ENCODE assay signal across 1 cellular context in the genomic region with DNA sequence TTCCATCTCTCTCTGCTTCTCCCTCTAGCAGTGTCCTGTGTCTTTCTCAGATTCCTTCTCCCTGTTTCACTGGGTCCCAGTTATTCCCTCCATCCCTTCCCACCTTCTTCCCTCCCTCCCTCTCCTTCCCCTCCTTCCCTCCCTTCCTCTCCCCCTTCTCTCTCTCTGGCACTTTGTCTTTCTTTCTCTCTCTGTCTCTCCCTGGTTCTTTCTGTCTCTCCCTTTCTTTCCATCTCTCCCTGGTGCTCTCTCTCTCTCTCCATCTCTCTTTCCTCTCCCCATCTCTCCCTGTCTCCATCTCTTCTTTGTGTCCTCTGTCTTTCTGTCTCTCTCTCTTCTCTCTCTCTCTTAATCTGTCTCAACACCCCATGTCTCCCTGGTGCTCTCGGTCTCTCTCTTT.
A peak's percentile ranks its signal among the peaks of the same experiment; 100 is the strongest.
TF ChIP-seq lines count a peak whose summit lies in the region.

No MANE protein-coding gene starts in this region.

TF ChIP-seq in HEK293, 187 proteins besides CTCF, POLR2A, EP300 and RAD21 (continued from another document):
- TF ChIP-seq, protein P1, sequence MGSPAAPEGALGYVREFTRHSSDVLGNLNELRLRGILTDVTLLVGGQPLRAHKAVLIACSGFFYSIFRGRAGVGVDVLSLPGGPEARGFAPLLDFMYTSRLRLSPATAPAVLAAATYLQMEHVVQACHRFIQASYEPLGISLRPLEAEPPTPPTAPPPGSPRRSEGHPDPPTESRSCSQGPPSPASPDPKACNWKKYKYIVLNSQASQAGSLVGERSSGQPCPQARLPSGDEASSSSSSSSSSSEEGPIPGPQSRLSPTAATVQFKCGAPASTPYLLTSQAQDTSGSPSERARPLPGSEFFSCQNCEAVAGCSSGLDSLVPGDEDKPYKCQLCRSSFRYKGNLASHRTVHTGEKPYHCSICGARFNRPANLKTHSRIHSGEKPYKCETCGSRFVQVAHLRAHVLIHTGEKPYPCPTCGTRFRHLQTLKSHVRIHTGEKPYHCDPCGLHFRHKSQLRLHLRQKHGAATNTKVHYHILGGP (tag by site-specific recombination; IDR thresholded peaks at IDR 0.05): peak; percentile 9; the same call in 1 of the 2 replicates
- TF ChIP-seq ZNF433 (tag by site-specific recombination; IDR thresholded peaks at IDR 0.05; ENCODE audit: low read depth): no peak
- TF ChIP-seq ZNF404 (tag by site-specific recombination; IDR thresholded peaks at IDR 0.05): 0 out of 2 replicates have a peak, but pooled peaks have one; percentile 9
- TF ChIP-seq, protein P2, sequence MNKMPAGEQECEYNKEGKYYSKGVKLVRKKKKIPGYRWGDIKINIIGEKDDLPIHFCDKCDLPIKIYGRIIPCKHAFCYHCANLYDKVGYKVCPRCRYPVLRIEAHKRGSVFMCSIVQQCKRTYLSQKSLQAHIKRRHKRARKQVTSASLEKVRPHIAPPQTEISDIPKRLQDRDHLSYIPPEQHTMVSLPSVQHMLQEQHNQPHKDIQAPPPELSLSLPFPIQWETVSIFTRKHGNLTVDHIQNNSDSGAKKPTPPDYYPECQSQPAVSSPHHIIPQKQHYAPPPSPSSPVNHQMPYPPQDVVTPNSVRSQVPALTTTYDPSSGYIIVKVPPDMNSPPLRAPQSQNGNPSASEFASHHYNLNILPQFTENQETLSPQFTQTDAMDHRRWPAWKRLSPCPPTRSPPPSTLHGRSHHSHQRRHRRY (tag by site-specific recombination; IDR thresholded peaks at IDR 0.05): 0 out of 2 replicates have a peak, but pooled peaks have one; percentile 52
- TF ChIP-seq PRDM1 (tag by site-specific recombination; IDR thresholded peaks at IDR 0.05): 0 out of 2 replicates have a peak, but pooled peaks have one; percentile 26
- TF ChIP-seq ZNF768 (tag by site-specific recombination; IDR thresholded peaks at IDR 0.05): no peak
- TF ChIP-seq ZNF175 (tag by site-specific recombination; IDR thresholded peaks at IDR 0.05): 0 out of 2 replicates have a peak, but pooled peaks have one; percentile 81
- TF ChIP-seq ZNF112 (tag by site-specific recombination; IDR thresholded peaks at IDR 0.05): 0 out of 2 replicates have a peak, but pooled peaks have one; percentile 6
- TF ChIP-seq ZNF248 (tag by site-specific recombination; IDR thresholded peaks at IDR 0.05): 0 out of 2 replicates have a peak, but pooled peaks have one; percentile 11
- TF ChIP-seq, protein P3, sequence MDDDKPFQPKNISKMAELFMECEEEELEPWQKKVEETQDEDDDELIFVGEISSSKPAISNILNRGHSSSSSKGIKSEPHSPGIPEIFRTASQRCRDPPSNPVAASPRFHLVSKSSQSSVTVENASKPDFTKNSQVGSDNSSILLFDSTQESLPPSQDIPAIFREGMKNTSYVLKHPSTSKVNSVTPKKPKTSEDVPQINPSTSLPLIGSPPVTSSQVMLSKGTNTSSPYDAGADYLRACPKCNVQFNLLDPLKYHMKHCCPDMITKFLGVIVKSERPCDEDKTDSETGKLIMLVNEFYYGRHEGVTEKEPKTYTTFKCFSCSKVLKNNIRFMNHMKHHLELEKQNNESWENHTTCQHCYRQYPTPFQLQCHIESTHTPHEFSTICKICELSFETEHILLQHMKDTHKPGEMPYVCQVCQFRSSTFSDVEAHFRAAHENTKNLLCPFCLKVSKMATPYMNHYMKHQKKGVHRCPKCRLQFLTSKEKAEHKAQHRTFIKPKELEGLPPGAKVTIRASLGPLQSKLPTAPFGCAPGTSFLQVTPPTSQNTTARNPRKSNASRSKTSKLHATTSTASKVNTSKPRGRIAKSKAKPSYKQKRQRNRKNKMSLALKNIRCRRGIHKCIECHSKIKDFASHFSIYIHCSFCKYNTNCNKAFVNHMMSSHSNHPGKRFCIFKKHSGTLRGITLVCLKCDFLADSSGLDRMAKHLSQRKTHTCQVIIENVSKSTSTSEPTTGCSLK (tag by site-specific recombination; IDR thresholded peaks at IDR 0.05): 0 out of 2 replicates have a peak, but pooled peaks have one; percentile 46
- TF ChIP-seq, protein P4, sequence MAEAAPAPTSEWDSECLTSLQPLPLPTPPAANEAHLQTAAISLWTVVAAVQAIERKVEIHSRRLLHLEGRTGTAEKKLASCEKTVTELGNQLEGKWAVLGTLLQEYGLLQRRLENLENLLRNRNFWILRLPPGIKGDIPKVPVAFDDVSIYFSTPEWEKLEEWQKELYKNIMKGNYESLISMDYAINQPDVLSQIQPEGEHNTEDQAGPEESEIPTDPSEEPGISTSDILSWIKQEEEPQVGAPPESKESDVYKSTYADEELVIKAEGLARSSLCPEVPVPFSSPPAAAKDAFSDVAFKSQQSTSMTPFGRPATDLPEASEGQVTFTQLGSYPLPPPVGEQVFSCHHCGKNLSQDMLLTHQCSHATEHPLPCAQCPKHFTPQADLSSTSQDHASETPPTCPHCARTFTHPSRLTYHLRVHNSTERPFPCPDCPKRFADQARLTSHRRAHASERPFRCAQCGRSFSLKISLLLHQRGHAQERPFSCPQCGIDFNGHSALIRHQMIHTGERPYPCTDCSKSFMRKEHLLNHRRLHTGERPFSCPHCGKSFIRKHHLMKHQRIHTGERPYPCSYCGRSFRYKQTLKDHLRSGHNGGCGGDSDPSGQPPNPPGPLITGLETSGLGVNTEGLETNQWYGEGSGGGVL (tag by site-specific recombination; IDR thresholded peaks at IDR 0.05): peak; percentile 52
- no peak for TF ChIP-seq ZNF677 (tag by site-specific recombination; IDR thresholded peaks at IDR 0.05)
- TF ChIP-seq, protein P5, sequence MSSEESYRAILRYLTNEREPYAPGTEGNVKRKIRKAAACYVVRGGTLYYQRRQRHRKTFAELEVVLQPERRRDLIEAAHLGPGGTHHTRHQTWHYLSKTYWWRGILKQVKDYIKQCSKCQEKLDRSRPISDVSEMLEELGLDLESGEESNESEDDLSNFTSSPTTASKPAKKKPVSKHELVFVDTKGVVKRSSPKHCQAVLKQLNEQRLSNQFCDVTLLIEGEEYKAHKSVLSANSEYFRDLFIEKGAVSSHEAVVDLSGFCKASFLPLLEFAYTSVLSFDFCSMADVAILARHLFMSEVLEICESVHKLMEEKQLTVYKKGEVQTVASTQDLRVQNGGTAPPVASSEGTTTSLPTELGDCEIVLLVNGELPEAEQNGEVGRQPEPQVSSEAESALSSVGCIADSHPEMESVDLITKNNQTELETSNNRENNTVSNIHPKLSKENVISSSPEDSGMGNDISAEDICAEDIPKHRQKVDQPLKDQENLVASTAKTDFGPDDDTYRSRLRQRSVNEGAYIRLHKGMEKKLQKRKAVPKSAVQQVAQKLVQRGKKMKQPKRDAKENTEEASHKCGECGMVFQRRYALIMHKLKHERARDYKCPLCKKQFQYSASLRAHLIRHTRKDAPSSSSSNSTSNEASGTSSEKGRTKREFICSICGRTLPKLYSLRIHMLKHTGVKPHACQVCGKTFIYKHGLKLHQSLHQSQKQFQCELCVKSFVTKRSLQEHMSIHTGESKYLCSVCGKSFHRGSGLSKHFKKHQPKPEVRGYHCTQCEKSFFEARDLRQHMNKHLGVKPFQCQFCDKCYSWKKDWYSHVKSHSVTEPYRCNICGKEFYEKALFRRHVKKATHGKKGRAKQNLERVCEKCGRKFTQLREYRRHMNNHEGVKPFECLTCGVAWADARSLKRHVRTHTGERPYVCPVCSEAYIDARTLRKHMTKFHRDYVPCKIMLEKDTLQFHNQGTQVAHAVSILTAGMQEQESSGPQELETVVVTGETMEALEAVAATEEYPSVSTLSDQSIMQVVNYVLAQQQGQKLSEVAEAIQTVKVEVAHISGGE (tag by site-specific recombination; conservative IDR thresholded peaks at IDR 0.05; ENCODE audit: low read depth): no peak
